In genomic region chr6:45423111-45423900, GRCh38 we compare ENCODE assay signal across 8 cellular contexts. TPM values are rescaled to one million over a fixed set of nuclear protein-coding genes. Genes with fewer than 3 reads are reported as not detected.
A peak's percentile ranks its signal among the peaks of the same experiment; 100 is the strongest.
DNase-seq lines count a peak whose midpoint lies in the region; ATAC-seq and TF ChIP-seq lines count a peak whose summit lies in the region.

No MANE protein-coding gene starts in this region.

- H3K4me3 ChIP-seq in parathyroid adenoma (ENCODE audit: low read depth, low read length): peak overlapping the region; percentile 38

- peaks cover 18% of the 10 kb centered on the region for H3K27me3 ChIP-seq in parathyroid adenoma (ENCODE audit: control insufficient read depth, insufficient read depth, low read length)

- no peak for TF ChIP-seq CTCF in parathyroid adenoma (IDR thresholded peaks at IDR 0.05)

- peak overlapping the region; percentile 100 for H3K4me3 Mint-ChIP-seq in activated T-helper 2 cell treated with anti-CD3 and anti-CD28 coated beads, Interferon-gamma antibody, Interleukin-2, Interleukin-4, amounts not matched to agents 10 μg/mL and 5 μg/mL and 100 μg/mL, durations not matched to agents 14 hours and 24 hours and 36 hours (ENCODE audit: low read depth)

- H3K79me2 ChIP-seq in parathyroid adenoma: no peaks in the 10 kb centered on the region

- intact Hi-C loops in activated T-helper 2 cell treated with anti-CD3 and anti-CD28 coated beads, Interferon-gamma antibody, Interleukin-2, Interleukin-4, amounts not matched to agents 10 μg/mL and 5 μg/mL and 100 μg/mL, durations not matched to agents 14 hours and 24 hours and 36 hours (cut with micrococcal nuclease): loop anchor here (5.0 kb wide), 3 partner anchors 379 to 589 kb away; no protein-coding TSS in a partner anchor
- intact Hi-C loops in head of caudate nucleus (cut with DNase I): loop anchor here (5.0 kb wide), 1 partner anchor 289 kb away; no protein-coding TSS in a partner anchor

- H3K4me1 ChIP-seq in parathyroid adenoma: no peaks in the 10 kb centered on the region

- peak overlapping the region; percentile 30 for H3K27ac ChIP-seq in parathyroid adenoma

- ATAC-seq in HG02970 (IDR thresholded peaks at IDR 0.05; ENCODE audit: low FRiP score, unreplicated experiment): no peak

- H3K9me3 Mint-ChIP-seq in activated T-helper 2 cell treated with anti-CD3 and anti-CD28 coated beads, Interferon-gamma antibody, Interleukin-2, Interleukin-4, amounts not matched to agents 10 μg/mL and 5 μg/mL and 100 μg/mL, durations not matched to agents 14 hours and 24 hours and 36 hours: no peaks in the 10 kb centered on the region

- H3K36me3 Mint-ChIP-seq in activated T-helper 2 cell treated with anti-CD3 and anti-CD28 coated beads, Interferon-gamma antibody, Interleukin-2, Interleukin-4, amounts not matched to agents 10 μg/mL and 5 μg/mL and 100 μg/mL, durations not matched to agents 14 hours and 24 hours and 36 hours (ENCODE audit: low read depth): peaks cover 73% of the 10 kb centered on the region

- H3K27me3 Mint-ChIP-seq in activated T-helper 2 cell treated with anti-CD3 and anti-CD28 coated beads, Interferon-gamma antibody, Interleukin-2, Interleukin-4, amounts not matched to agents 10 μg/mL and 5 μg/mL and 100 μg/mL, durations not matched to agents 14 hours and 24 hours and 36 hours (ENCODE audit: low read depth): no peaks in the 10 kb centered on the region

- H3K36me3 ChIP-seq in parathyroid adenoma (ENCODE audit: control insufficient read depth, insufficient read depth, low read length): no peaks in the 10 kb centered on the region

- no peak overlapping the region for H3K9ac ChIP-seq in parathyroid adenoma

- DNase-seq in activated naive CD4-positive, alpha-beta T cell treated with Interleukin-2 at 50 U/mL for 16 hours: peak; percentile 56
- no peak for DNase-seq in activated naive CD4-positive, alpha-beta T cell (lab: John Stamatoyannopoulos, UW)
- DNase-seq in activated T-helper 2 cell treated with anti-CD3 and anti-CD28 coated beads, Interferon-gamma antibody, Interleukin-2, Interleukin-4, amounts not matched to agents 10 μg/mL and 5 μg/mL and 100 μg/mL, durations not matched to agents 14 hours and 24 hours and 36 hours (ENCODE audit: low spot score): no peak
- DNase-seq in head of caudate nucleus: peak in 33 of 42 donors; percentile 7 to 65 (median 31)
- DNase-seq in DMS153 (lab: John Stamatoyannopoulos, UW): no peak
- no peak for DNase-seq in foreskin melanocyte

- H3K9me3 ChIP-seq in parathyroid adenoma (ENCODE audit: control insufficient read depth, low read length): no peaks in the 10 kb centered on the region

- peaks cover 45% of the 10 kb centered on the region for H3K4me1 Mint-ChIP-seq in activated T-helper 2 cell treated with anti-CD3 and anti-CD28 coated beads, Interferon-gamma antibody, Interleukin-2, Interleukin-4, amounts not matched to agents 10 μg/mL and 5 μg/mL and 100 μg/mL, durations not matched to agents 14 hours and 24 hours and 36 hours (ENCODE audit: low read depth)

- H3K27ac Mint-ChIP-seq in activated T-helper 2 cell treated with anti-CD3 and anti-CD28 coated beads, Interferon-gamma antibody, Interleukin-2, Interleukin-4, amounts not matched to agents 10 μg/mL and 5 μg/mL and 100 μg/mL, durations not matched to agents 14 hours and 24 hours and 36 hours: peak overlapping the region; percentile 99

- H3K4me2 ChIP-seq in parathyroid adenoma (ENCODE audit: low read length): peak overlapping the region; percentile 74

- peak overlapping the region; percentile 51 for H2AFZ ChIP-seq in parathyroid adenoma

RNA-seq across cellular contexts. Expression of gene SUPT3H, which starts 45.6 kb away (rescaled TPM):
- 14.8 and 19.4 TPM in 2 replicates for total RNA-seq in activated T-helper 2 cell treated with anti-CD3 and anti-CD28 coated beads, Interferon-gamma antibody, Interleukin-2, Interleukin-4, amounts not matched to agents 10 μg/mL and 5 μg/mL and 100 μg/mL, durations not matched to agents 14 hours and 24 hours and 36 hours

Comparison
In these comparisons a context has a peak if more than half of its experiments do, and no peak if none do; other contexts are left out.
1. DNase-seq: peak in activated naive CD4-positive, alpha-beta T cell treated with Interleukin-2 at 50 U/mL for 16 hours (single experiment) and head of caudate nucleus (33 of 42); none in activated naive CD4-positive, alpha-beta T cell (0 of 4), activated T-helper 2 cell treated with anti-CD3 and anti-CD28 coated beads, Interferon-gamma antibody, Interleukin-2, Interleukin-4, amounts not matched to agents 10 μg/mL and 5 μg/mL and 100 μg/mL, durations not matched to agents 14 hours and 24 hours and 36 hours (single experiment), DMS153 (single experiment) and foreskin melanocyte (single experiment).